ENCODE assay signal across 1 cellular context in the genomic region with DNA sequence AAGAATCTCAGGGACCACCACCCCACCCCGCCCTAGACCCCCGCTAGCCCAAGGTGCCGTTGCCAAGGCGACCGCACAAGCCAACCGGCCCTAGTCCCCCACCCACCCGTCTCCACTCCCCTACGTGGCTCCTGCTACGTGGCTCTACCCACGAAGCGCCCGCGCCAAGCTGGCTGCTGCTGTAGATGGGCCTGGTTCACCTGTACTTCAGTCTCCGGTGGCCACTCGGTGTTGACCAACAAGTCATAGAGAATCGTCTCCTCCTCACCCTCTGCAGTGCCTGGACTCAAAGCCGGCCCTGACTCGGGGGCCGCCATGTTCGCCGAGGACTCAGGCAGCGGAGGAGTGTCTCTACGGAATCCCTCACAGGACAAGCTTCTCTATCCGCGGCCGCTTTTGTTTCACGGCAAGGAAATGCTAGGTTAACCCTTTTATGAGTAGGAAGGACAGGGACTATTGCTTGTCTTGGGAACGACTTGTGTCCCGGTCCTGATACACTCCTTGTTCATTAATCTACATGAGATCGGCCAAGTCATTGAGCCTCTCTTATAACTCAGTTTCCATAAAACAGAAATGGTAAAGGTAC.
TF ChIP-seq lines count a peak whose summit lies in the region.

Gene NBAS, minus strand, starts transcription at position 347 of the 586 bp plus-strand sequence. Its CDS starts 30 bp downstream, at position 317.

TF ChIP-seq in GM12878, 131 proteins besides CTCF, POLR2A, EP300 and RAD21 (continued from another document):
- no peak for TF ChIP-seq ZBTB4 (CRISPR knock-in tag; IDR thresholded peaks at IDR 0.05)
- TF ChIP-seq STAT3 (IDR thresholded peaks at IDR 0.05; ENCODE audit: low read depth, low read length) = no peak
- TF ChIP-seq BRCA1 (IDR thresholded peaks at IDR 0.05; ENCODE audit: low read depth, low read length) = no peak
- TF ChIP-seq HCFC1 (IDR thresholded peaks at IDR 0.05; ENCODE audit: low read length) = peak; percentile 63
- TF ChIP-seq TAF1 (IDR thresholded peaks at IDR 0.05; ENCODE audit: borderline replicate concordance, low read depth, low read length) = peak; percentile 88
- TF ChIP-seq MYB (IDR thresholded peaks at IDR 0.05; ENCODE audit: borderline replicate concordance, low read depth, low read length) = no peak
- no peak for TF ChIP-seq DPF2 (IDR thresholded peaks at IDR 0.05)
- no peak for TF ChIP-seq ZNF207 (IDR thresholded peaks at IDR 0.05; ENCODE audit: borderline replicate concordance)
- TF ChIP-seq LARP7 (IDR thresholded peaks at IDR 0.05) = 0 out of 2 replicates have a peak, but pooled peaks have one; percentile 21
- no peak for TF ChIP-seq ZZZ3 (IDR thresholded peaks at IDR 0.05; ENCODE audit: control insufficient read depth, insufficient read length, low read depth)
- TF ChIP-seq MLLT1 (IDR thresholded peaks at IDR 0.05) = no peak
